9 cellular contexts compared by ENCODE assay signal in genomic region chr9:98899399-98900056, GRCh38. TPM values are rescaled to one million over a fixed set of nuclear protein-coding genes. Genes with fewer than 3 reads are reported as not detected.
DNase-seq lines count a peak whose midpoint lies in the region; ATAC-seq and TF ChIP-seq lines count a peak whose summit lies in the region.
"Had no signal": no experiment of that assay in that cellular context is flagged by ENCODE, and none has a peak within 500 bp of the region (broad histone marks: within the 10 kb centered on the region; RNA-seq: fewer than 3 reads in every experiment).

No MANE protein-coding gene starts in this region.

- ATAC-seq in HG02981 (IDR thresholded peaks at IDR 0.05; ENCODE audit: unreplicated experiment) = no peak

- H3K9ac ChIP-seq in SK-N-MC (ENCODE audit: insufficient read length) = no peak overlapping the region

- H3K27ac ChIP-seq in SK-N-MC = peak overlapping the region; percentile 19; the same call in 1 of the 2 replicates
- no peak overlapping the region for H3K27ac ChIP-seq in tibial artery
- H3K27ac ChIP-seq in dorsolateral prefrontal cortex = no peak overlapping the region

- intact Hi-C loops in tibial artery (cut with DNase I; ENCODE audit: low total_unique reads) (no loop called here), dorsolateral prefrontal cortex (cut with DNase I) (no loop called here)

- peak; percentile 83 for DNase-seq in A172 (ENCODE audit: low spot score)
- DNase-seq in GM04503 (ENCODE audit: low read depth) = peak; percentile 63
- peak; percentile 78 for DNase-seq in SK-N-MC (ENCODE audit: low read depth, low spot score)
- peak; percentile 75 for DNase-seq in fibroblast of the conjunctiva (ENCODE audit: low read depth)
- DNase-seq in tibial artery = no peak
- DNase-seq in GM20000 (ENCODE audit: low spot score) = no peak
- no peak for DNase-seq in dorsolateral prefrontal cortex
- DNase-seq: activated CD4-positive, alpha-beta T cell treated with anti-CD3 and anti-CD28 coated beads, Interleukin-2, amount 50 U/mL, for 48 hours had no signal

- H3K36me3 ChIP-seq in SK-N-MC (ENCODE audit: insufficient read depth, low read length) (no peaks in the 10 kb centered on the region), tibial artery (no peaks in the 10 kb centered on the region)

- H3K27me3 ChIP-seq in tibial artery (no peaks in the 10 kb centered on the region), dorsolateral prefrontal cortex (peaks cover 0 to 5% (median 0%) of the 10 kb centered on the region in 45 donors)

- H3K4me1 ChIP-seq in tibial artery = peaks cover 0 to 4% (median 2%) of the 10 kb centered on the region in 4 donors

- H3K4me3 ChIP-seq in SK-N-MC (peak overlapping the region; percentile 24), tibial artery (no peak overlapping the region), dorsolateral prefrontal cortex (no peak overlapping the region)

- H3K9me3 ChIP-seq in SK-N-MC (ENCODE audit: low read depth, low read length) (no peaks in the 10 kb centered on the region), tibial artery (peaks cover 0 to 6% (median 0%) of the 10 kb centered on the region in 3 donors)

- TF ChIP-seq CTCF in tibial artery (IDR thresholded peaks at IDR 0.05) (no peak), GM20000 (IDR thresholded peaks at IDR 0.05; ENCODE audit: extremely low read depth, missing control alignments) (no peak), dorsolateral prefrontal cortex (IDR thresholded peaks at IDR 0.05 in 54 of 56, conservative IDR thresholded peaks at IDR 0.05 in 2 of 56; ENCODE audit: low read depth in 1 of 56, partially characterized antibody in 56 of 56) (no peak)

RNA-seq across cellular contexts. Expression of gene COL15A1, which starts 44.2 kb away (rescaled TPM):
- total RNA-seq in A172 (2014; rRNA removed; shearing (Covaris generic)) = 0.09 and 0.12 TPM in 2 replicates
- 1 to 10 TPM in 83 of 120 experiments, under 1 TPM in 37; 0.33 to 5.0 (median 1.3) TPM for total RNA-seq in dorsolateral prefrontal cortex

Comparison
In these comparisons a context has a peak if more than half of its experiments do, and no peak if none do; other contexts are left out.
1. DNase-seq: peak in A172 (single experiment), GM04503 (single experiment), SK-N-MC (single experiment) and fibroblast of the conjunctiva (single experiment); none in tibial artery (0 of 2), GM20000 (single experiment) and dorsolateral prefrontal cortex (0 of 10).